Comparison of ENCODE assay signal across 2 cellular contexts in the genomic region with DNA sequence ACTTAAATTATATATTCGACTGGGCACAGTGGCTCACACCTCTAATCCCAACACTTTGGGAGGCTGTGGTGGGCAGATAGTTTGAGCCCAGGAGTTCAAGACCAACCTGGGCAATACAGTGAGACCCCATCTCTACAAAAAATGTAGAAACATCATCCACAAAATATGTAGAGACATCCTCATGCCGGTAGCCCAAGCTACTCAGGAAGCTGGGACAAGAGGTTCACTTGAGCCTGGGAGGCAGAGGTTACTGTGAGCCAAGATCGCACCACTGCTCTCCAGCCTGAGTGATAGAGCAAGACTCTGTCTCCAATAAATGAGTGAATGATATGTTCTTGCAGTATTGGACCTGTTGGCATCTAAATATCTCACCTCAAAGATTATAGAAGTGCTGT.
TF ChIP-seq lines count a peak whose summit lies in the region.

No MANE protein-coding gene starts in this region.

TF ChIP-seq in A549, 52 proteins besides CTCF, POLR2A, EP300 and RAD21 (continued from another document and continues in another):
- TF ChIP-seq, protein P1, sequence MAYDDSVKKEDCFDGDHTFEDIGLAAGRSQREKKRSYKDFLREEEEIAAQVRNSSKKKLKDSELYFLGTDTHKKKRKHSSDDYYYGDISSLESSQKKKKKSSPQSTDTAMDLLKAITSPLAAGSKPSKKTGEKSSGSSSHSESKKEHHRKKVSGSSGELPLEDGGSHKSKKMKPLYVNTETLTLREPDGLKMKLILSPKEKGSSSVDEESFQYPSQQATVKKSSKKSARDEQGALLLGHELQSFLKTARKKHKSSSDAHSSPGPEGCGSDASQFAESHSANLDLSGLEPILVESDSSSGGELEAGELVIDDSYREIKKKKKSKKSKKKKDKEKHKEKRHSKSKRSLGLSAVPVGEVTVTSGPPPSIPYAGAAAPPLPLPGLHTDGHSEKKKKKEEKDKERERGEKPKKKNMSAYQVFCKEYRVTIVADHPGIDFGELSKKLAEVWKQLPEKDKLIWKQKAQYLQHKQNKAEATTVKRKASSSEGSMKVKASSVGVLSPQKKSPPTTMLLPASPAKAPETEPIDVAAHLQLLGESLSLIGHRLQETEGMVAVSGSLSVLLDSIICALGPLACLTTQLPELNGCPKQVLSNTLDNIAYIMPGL (CRISPR knock-in tag; IDR thresholded peaks at IDR 0.05; ENCODE audit: borderline replicate concordance): peak; percentile 49; the same call in 1 of the 2 replicates
- TF ChIP-seq RARB (CRISPR knock-in tag; IDR thresholded peaks at IDR 0.05) (no peak), MAZ (IDR thresholded peaks at IDR 0.05; ENCODE audit: borderline replicate concordance, low read depth, low read length) (no peak), CBX8 (IDR thresholded peaks at IDR 0.05) (no peak), GATA3 (IDR thresholded peaks at IDR 0.05; ENCODE audit: borderline replicate concordance) (no peak), HOXA7 (CRISPR knock-in tag; IDR thresholded peaks at IDR 0.05) (peak; percentile 57; the same call in 1 of the 2 replicates), FOXS1 (CRISPR knock-in tag; IDR thresholded peaks at IDR 0.05) (0 out of 2 replicates have a peak, but pooled peaks have one; percentile 45), MAFK (IDR thresholded peaks at IDR 0.05; ENCODE audit: partially characterized antibody) (no peak), FOSB (CRISPR knock-in tag; IDR thresholded peaks at IDR 0.05) (peak; percentile 86), ZNF302 (CRISPR knock-in tag; IDR thresholded peaks at IDR 0.05) (no peak), ZC3H11A (IDR thresholded peaks at IDR 0.05) (no peak), CEBPB (IDR thresholded peaks at IDR 0.05) (no peak), HOXB5 (CRISPR knock-in tag; IDR thresholded peaks at IDR 0.05) (no peak; the same call in 1 of the 2 replicates), SREBF2 (IDR thresholded peaks at IDR 0.05) (no peak), MYC (IDR thresholded peaks at IDR 0.05; ENCODE audit: borderline replicate concordance, low read length) (no peak), HOXB13 (CRISPR knock-in tag; IDR thresholded peaks at IDR 0.05; ENCODE audit: low read depth) (peak; percentile 85), ZFP36 (IDR thresholded peaks at IDR 0.05; ENCODE audit: borderline replicate concordance, partially characterized antibody) (no peak), KDM5A (IDR thresholded peaks at IDR 0.05) (no peak), RNF2 (IDR thresholded peaks at IDR 0.05; ENCODE audit: borderline replicate concordance, low read depth) (no peak), TP53 (CRISPR knock-in tag; IDR thresholded peaks at IDR 0.05) (no peak), EHF (CRISPR knock-in tag; IDR thresholded peaks at IDR 0.05) (peak; percentile 82; the same call in 1 of the 2 replicates)
- TF ChIP-seq, protein P2, sequence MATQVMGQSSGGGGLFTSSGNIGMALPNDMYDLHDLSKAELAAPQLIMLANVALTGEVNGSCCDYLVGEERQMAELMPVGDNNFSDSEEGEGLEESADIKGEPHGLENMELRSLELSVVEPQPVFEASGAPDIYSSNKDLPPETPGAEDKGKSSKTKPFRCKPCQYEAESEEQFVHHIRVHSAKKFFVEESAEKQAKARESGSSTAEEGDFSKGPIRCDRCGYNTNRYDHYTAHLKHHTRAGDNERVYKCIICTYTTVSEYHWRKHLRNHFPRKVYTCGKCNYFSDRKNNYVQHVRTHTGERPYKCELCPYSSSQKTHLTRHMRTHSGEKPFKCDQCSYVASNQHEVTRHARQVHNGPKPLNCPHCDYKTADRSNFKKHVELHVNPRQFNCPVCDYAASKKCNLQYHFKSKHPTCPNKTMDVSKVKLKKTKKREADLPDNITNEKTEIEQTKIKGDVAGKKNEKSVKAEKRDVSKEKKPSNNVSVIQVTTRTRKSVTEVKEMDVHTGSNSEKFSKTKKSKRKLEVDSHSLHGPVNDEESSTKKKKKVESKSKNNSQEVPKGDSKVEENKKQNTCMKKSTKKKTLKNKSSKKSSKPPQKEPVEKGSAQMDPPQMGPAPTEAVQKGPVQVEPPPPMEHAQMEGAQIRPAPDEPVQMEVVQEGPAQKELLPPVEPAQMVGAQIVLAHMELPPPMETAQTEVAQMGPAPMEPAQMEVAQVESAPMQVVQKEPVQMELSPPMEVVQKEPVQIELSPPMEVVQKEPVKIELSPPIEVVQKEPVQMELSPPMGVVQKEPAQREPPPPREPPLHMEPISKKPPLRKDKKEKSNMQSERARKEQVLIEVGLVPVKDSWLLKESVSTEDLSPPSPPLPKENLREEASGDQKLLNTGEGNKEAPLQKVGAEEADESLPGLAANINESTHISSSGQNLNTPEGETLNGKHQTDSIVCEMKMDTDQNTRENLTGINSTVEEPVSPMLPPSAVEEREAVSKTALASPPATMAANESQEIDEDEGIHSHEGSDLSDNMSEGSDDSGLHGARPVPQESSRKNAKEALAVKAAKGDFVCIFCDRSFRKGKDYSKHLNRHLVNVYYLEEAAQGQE (IDR thresholded peaks at IDR 0.05): no peak
- TF ChIP-seq, protein P3, sequence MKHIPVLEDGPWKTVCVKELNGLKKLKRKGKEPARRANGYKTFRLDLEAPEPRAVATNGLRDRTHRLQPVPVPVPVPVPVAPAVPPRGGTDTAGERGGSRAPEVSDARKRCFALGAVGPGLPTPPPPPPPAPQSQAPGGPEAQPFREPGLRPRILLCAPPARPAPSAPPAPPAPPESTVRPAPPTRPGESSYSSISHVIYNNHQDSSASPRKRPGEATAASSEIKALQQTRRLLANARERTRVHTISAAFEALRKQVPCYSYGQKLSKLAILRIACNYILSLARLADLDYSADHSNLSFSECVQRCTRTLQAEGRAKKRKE (CRISPR knock-in tag; IDR thresholded peaks at IDR 0.05; ENCODE audit: low read depth): peak; percentile 56
- TF ChIP-seq, protein P4, sequence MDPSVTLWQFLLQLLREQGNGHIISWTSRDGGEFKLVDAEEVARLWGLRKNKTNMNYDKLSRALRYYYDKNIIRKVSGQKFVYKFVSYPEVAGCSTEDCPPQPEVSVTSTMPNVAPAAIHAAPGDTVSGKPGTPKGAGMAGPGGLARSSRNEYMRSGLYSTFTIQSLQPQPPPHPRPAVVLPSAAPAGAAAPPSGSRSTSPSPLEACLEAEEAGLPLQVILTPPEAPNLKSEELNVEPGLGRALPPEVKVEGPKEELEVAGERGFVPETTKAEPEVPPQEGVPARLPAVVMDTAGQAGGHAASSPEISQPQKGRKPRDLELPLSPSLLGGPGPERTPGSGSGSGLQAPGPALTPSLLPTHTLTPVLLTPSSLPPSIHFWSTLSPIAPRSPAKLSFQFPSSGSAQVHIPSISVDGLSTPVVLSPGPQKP (IDR thresholded peaks at IDR 0.05; ENCODE audit: low read depth, low read length): no peak
- TF ChIP-seq, protein P5, sequence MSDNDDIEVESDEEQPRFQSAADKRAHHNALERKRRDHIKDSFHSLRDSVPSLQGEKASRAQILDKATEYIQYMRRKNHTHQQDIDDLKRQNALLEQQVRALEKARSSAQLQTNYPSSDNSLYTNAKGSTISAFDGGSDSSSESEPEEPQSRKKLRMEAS (IDR thresholded peaks at IDR 0.05): no peak
- TF ChIP-seq, protein P6, sequence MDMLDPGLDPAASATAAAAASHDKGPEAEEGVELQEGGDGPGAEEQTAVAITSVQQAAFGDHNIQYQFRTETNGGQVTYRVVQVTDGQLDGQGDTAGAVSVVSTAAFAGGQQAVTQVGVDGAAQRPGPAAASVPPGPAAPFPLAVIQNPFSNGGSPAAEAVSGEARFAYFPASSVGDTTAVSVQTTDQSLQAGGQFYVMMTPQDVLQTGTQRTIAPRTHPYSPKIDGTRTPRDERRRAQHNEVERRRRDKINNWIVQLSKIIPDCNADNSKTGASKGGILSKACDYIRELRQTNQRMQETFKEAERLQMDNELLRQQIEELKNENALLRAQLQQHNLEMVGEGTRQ (IDR thresholded peaks at IDR 0.05): no peak

TF ChIP-seq in SK-N-SH treated with all-trans-retinoic acid at 6 μM for 48 hours, 23 proteins besides CTCF, POLR2A, EP300 and RAD21 (continued from another document):
- TF ChIP-seq ZFP3 (CRISPR knock-in tag; IDR thresholded peaks at IDR 0.05): peak; percentile 31; the same call in 1 of the 2 replicates
- TF ChIP-seq ZC3H10 (CRISPR knock-in tag; IDR thresholded peaks at IDR 0.05): no peak
- TF ChIP-seq RARB (CRISPR knock-in tag; IDR thresholded peaks at IDR 0.05): peak; percentile 12; the same call in 1 of the 2 replicates
- peak; percentile 88 for TF ChIP-seq CSDC2 (CRISPR knock-in tag; IDR thresholded peaks at IDR 0.05)
- no peak for TF ChIP-seq ARNTL (CRISPR knock-in tag; IDR thresholded peaks at IDR 0.05; ENCODE audit: borderline replicate concordance, low read depth)
